In the genomic region with DNA sequence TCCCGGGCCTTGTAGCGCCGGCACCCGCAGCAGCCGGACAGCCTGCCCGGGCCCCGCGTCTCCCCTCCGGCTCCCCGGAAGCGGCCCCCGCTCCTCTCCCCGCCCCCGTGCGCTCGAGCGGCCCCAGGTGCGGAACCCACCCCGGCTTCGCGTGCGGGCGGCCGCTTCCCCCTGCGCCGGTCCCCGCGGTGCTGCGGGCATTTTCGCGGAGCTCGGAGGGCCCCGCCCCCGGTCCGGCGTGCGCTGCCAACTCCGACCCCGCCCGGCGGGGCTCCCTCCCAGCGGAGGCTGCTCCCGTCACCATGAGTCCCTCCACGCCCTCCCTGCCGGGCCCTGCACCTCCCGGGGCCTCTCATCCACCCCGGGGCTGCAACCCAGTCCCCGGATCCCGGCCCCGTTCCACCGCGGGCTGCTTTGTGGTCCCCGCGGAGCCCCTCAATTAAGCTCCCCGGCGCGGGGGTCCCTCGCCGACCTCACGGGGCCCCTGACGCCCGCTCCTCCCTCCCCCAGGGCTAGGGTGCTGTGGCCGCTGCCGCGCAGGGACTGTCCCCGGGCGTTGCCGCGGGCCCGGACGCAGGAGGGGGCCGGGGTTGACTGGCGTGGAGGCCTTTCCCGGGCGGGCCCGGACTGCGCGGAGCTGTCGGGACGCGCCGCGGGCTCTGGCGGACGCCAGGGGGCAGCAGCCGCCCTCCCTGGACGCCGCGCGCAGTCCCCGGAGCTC, we compare ENCODE assay signal across 1 cellular context.
TF ChIP-seq lines count a peak whose summit lies in the region.

No MANE protein-coding gene starts in this region.

TF ChIP-seq in GM23338, 12 proteins besides CTCF, POLR2A, EP300 and RAD21 (continued from another document):
- TF ChIP-seq ZNF462 (CRISPR knock-in tag; IDR thresholded peaks at IDR 0.05) (no peak), REST (IDR thresholded peaks at IDR 0.05; ENCODE audit: unreplicated experiment) (no peak), ZNF114 (CRISPR knock-in tag; IDR thresholded peaks at IDR 0.05) (no peak)
